ENCODE assay signal across 1 cellular context in the genomic region with DNA sequence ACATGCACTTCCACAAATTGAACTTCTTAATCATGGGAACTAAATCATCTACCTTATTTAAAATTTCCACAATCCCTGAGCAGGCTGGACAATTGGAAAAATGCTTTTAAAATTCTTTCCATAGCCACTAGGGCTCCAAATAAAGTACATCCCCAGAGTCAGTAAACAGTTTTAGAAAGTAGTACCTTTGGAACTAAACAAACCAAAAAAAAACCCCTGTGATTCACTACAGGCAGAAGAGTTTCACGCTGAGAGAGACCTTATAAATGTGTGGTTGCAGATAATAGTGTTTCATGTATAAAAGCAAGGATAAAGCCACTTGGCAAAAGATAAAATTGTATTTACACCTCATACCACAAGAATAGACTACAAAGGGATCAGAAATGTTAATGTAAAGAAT.
TF ChIP-seq lines count a peak whose summit lies in the region.

No MANE protein-coding gene starts in this region.

TF ChIP-seq in A549, 52 proteins besides CTCF, POLR2A, EP300 and RAD21 (continued from another document):
- TF ChIP-seq, protein P1, sequence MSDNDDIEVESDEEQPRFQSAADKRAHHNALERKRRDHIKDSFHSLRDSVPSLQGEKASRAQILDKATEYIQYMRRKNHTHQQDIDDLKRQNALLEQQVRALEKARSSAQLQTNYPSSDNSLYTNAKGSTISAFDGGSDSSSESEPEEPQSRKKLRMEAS (IDR thresholded peaks at IDR 0.05) = no peak
- TF ChIP-seq RNF2 (IDR thresholded peaks at IDR 0.05; ENCODE audit: borderline replicate concordance, low read depth) (no peak), CBX8 (IDR thresholded peaks at IDR 0.05) (no peak), MAZ (IDR thresholded peaks at IDR 0.05; ENCODE audit: borderline replicate concordance, low read depth, low read length) (no peak), CEBPB (IDR thresholded peaks at IDR 0.05) (no peak), TP53 (CRISPR knock-in tag; IDR thresholded peaks at IDR 0.05) (no peak), JUN (IDR thresholded peaks at IDR 0.05) (no peak)
- TF ChIP-seq, protein P2, sequence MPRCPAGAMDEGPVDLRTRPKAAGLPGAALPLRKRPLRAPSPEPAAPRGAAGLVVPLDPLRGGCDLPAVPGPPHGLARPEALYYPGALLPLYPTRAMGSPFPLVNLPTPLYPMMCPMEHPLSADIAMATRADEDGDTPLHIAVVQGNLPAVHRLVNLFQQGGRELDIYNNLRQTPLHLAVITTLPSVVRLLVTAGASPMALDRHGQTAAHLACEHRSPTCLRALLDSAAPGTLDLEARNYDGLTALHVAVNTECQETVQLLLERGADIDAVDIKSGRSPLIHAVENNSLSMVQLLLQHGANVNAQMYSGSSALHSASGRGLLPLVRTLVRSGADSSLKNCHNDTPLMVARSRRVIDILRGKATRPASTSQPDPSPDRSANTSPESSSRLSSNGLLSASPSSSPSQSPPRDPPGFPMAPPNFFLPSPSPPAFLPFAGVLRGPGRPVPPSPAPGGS (IDR thresholded peaks at IDR 0.05) = no peak
